Comparison of ENCODE assay signal across 23 cellular contexts in the genomic region with DNA sequence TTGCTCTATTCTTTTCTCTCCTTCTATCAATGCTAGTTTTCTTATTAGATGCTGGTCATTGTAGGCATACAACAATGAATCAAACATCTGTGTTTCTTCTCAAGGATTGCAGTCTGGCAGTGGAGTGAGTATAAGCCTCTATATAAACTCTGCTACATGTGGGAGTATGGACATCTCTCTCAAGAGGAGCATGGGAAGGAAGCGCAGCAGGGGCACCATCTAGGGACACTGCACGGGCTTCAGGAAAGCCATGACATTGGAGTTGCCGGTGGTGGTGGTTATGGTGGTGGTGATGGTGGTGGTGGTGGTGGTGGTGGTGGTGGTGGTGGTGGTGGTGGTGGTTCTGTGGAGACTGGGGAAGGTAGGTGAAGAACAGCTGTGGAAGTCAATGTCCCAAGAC.
DNase-seq lines count a peak whose midpoint lies in the region; ATAC-seq and TF ChIP-seq lines count a peak whose summit lies in the region.
"Had no signal": no experiment of that assay in that cellular context is flagged by ENCODE, and none has a peak within 500 bp of the region (broad histone marks: within the 10 kb centered on the region; RNA-seq: fewer than 3 reads in every experiment).

No MANE protein-coding gene starts in this region.

- RAD21 ChIA-PET in HCT116 (lab: Charles Lee; ENCODE audit: low non-redundant PET in 1 of 2, low total read pairs in 2 of 2, uncharacterized antibody in 2 of 2, unreplicated experiment in 2 of 2), result no interaction called here

- no peaks in the 10 kb centered on the region for H3K79me2 ChIP-seq in HCT116 (ENCODE audit: insufficient read depth, low read length)
- H3K79me2 ChIP-seq: parathyroid adenoma had no signal

- no peaks in the 10 kb centered on the region for H3K9me2 ChIP-seq in HCT116 (ENCODE audit: insufficient read depth)

- no peaks in the 10 kb centered on the region for H3K36me3 ChIP-seq in GM06990 (ENCODE audit: control insufficient read depth, insufficient read depth, low read length)
- H3K36me3 ChIP-seq in HCT116 (ENCODE audit: control insufficient read depth in 1 of 2, insufficient read depth in 2 of 2, low read length in 2 of 2), result no peaks in the 10 kb centered on the region
- H3K36me3 ChIP-seq in effector memory CD4-positive, alpha-beta T cell (ENCODE audit: control insufficient read depth, insufficient read depth, low read length), result no peaks in the 10 kb centered on the region
- H3K36me3 ChIP-seq in heart right ventricle, result no peaks in the 10 kb centered on the region
- H3K36me3 ChIP-seq: BE2C, gastroesophageal sphincter, transverse colon had no signal

- H3K4me2 ChIP-seq in HCT116 (ENCODE audit: low read length), result no peak overlapping the region

- 0 out of 2 replicates have a peak, but pooled peaks cover 1% of the 10 kb centered on the region for H3K27me3 ChIP-seq in GM06990 (replicated peaks; ENCODE audit: control insufficient read depth, insufficient read depth, low read length)
- H3K27me3 ChIP-seq in HCT116 (ENCODE audit: insufficient read depth, low read length), result peaks cover 7% of the 10 kb centered on the region; the same call in 1 of the 2 replicates
- H3K27me3 ChIP-seq in foreskin keratinocyte, result no peaks in the 10 kb centered on the region
- no peaks in the 10 kb centered on the region for H3K27me3 ChIP-seq in effector memory CD4-positive, alpha-beta T cell (replicated peaks; ENCODE audit: control insufficient read depth, insufficient read depth, low read length, poor library complexity, severe bottlenecking)
- peaks cover 0 to 19% (median 0%) of the 10 kb centered on the region in 7 donors for H3K27me3 ChIP-seq in heart right ventricle
- H3K27me3 ChIP-seq: BE2C, gastroesophageal sphincter, transverse colon had no signal

- ATAC-seq in HCT116, result peak; percentile 88
- no peak for ATAC-seq in foreskin keratinocyte
- ATAC-seq in HG03139 (IDR thresholded peaks at IDR 0.05; ENCODE audit: unreplicated experiment), result no peak
- ATAC-seq in heart right ventricle, result no peak
- ATAC-seq: activated CD8-positive, alpha-beta memory T cell treated with anti-CD3 and anti-CD28 coated beads, Interleukin-2, amount 10 ng/mL, durations not matched to agents 7 days and 5 days; activated naive CD8-positive, alpha-beta T cell treated with anti-CD3 and anti-CD28 coated beads, Interleukin-2, amount 50 U/mL, for 24 hours; gastroesophageal sphincter had no signal

- TF ChIP-seq POLR2A in HCT116 (IDR thresholded peaks at IDR 0.05; ENCODE audit: borderline replicate concordance, extremely low read depth, insufficient read depth, insufficient read length), result no peak

- H3K9me3 ChIP-seq in HCT116 (ENCODE audit: control insufficient read depth in 1 of 2, insufficient read depth in 1 of 2, low read depth in 1 of 2, low read length in 2 of 2) (no peaks in the 10 kb centered on the region), heart right ventricle (no peaks in the 10 kb centered on the region)
- no peaks in the 10 kb centered on the region for H3K9me3 ChIP-seq in effector memory CD4-positive, alpha-beta T cell (ENCODE audit: control insufficient read depth, low read length)
- H3K9me3 ChIP-seq: BE2C, gastroesophageal sphincter, transverse colon had no signal

- BruUV-seq in HCT116 (replicated peaks; lab: Mats Ljungman, UMichigan), result no TSS peak

- H3K4me3 ChIP-seq in GM06990 (replicated peaks; ENCODE audit: low read depth, low read length) (no peak overlapping the region), HCT116 (replicated peaks in 1 of 2; ENCODE audit: low read depth in 1 of 2, low read length in 2 of 2) (no peak overlapping the region), heart right ventricle (no peak overlapping the region)
- H3K4me3 ChIP-seq in effector memory CD4-positive, alpha-beta T cell (ENCODE audit: insufficient read depth, low read depth, low read length, poor library complexity, severe bottlenecking), result no peak overlapping the region
- H3K4me3 ChIP-seq: gastroesophageal sphincter, transverse colon had no signal

- TF ChIP-seq RAD21 in HCT116 (IDR thresholded peaks at IDR 0.05; ENCODE audit: low read depth), result peak; percentile 38; the same call in 1 of the 2 replicates

- no peak overlapping the region for H3K9ac ChIP-seq in HCT116 (ENCODE audit: low read length)
- H3K9ac ChIP-seq: parathyroid adenoma had no signal

- intact Hi-C loops in HCT116 (cut with micrococcal nuclease) (loop anchor here (2.0 kb wide), 1 partner anchor 177 kb away; no protein-coding TSS in a partner anchor), heart right ventricle (cut with DNase I) (no loop called here)

- no peak overlapping the region for H3K27ac ChIP-seq in HCT116 (ENCODE audit: low read depth, low read length)
- H3K27ac ChIP-seq in foreskin keratinocyte, result no peak overlapping the region
- H3K27ac ChIP-seq in effector memory CD4-positive, alpha-beta T cell (ENCODE audit: insufficient read depth, low read length, poor library complexity, severe bottlenecking), result no peak overlapping the region
- H3K27ac ChIP-seq in heart right ventricle, result no peak overlapping the region
- H3K27ac ChIP-seq: gastroesophageal sphincter, parathyroid adenoma, transverse colon had no signal

- H2AFZ ChIP-seq in HCT116 (ENCODE audit: low read depth, low read length, poor library complexity, severe bottlenecking), result no peak overlapping the region
- H2AFZ ChIP-seq: parathyroid adenoma had no signal

- WGBS in heart right ventricle, 2 donors, result 91 to 98% methylated on average over 3 of the region's 3 CpGs

- no peaks in the 10 kb centered on the region for H4K20me1 ChIP-seq in HCT116 (ENCODE audit: insufficient read depth)

- peak; percentile 34 for TF ChIP-seq CTCF in GM06990 (IDR thresholded peaks at IDR 0.05; ENCODE audit: insufficient read depth, low read length, poor library complexity, severe bottlenecking)
- peak; percentile 18 to 39 (median 36); a peak in 3 of 6 replicates for TF ChIP-seq CTCF in HCT116 (IDR thresholded peaks at IDR 0.05 in 2 of 3, conservative IDR thresholded peaks at IDR 0.05 in 1 of 3; ENCODE audit: borderline replicate concordance in 1 of 3, insufficient read depth in 1 of 3, low read depth in 2 of 3, low read length in 2 of 3)
- peak; percentile 25 for TF ChIP-seq CTCF in foreskin keratinocyte (conservative IDR thresholded peaks at IDR 0.05)
- no peak for TF ChIP-seq CTCF in heart right ventricle (IDR thresholded peaks at IDR 0.05)

- CTCF ChIA-PET in HCT116 (lab: Charles Lee), result no interaction called here

- POLR2A ChIA-PET in HCT116 (lab: Charles Lee), result no interaction called here

- H3K4me1 ChIP-seq in HCT116 (ENCODE audit: control insufficient read depth in 1 of 2, insufficient read depth in 2 of 2, low read length in 2 of 2) (no peaks in the 10 kb centered on the region), foreskin keratinocyte (no peaks in the 10 kb centered on the region), heart right ventricle (peaks cover 0 to 9% (median 0%) of the 10 kb centered on the region in 9 donors)
- no peaks in the 10 kb centered on the region for H3K4me1 ChIP-seq in effector memory CD4-positive, alpha-beta T cell (ENCODE audit: control insufficient read depth, insufficient read depth, low read length, poor library complexity, severe bottlenecking)
- H3K4me1 ChIP-seq: gastroesophageal sphincter, parathyroid adenoma, transverse colon had no signal

- DNase-seq in GM06990 (ENCODE audit: extremely low read depth, insufficient read length) (no peak), HCT116 (ENCODE audit: low read depth, low spot score) (no peak), RPMI8226 (peak; percentile 19), foreskin keratinocyte (no peak), heart right ventricle (no peak)
- DNase-seq in effector memory CD4-positive, alpha-beta T cell, result no peak
- DNase-seq: activated CD4-positive, alpha-beta T cell treated with anti-CD3 and anti-CD28 coated beads for 4 hours; activated CD8-positive, alpha-beta memory T cell treated with anti-CD3 and anti-CD28 coated beads, Interleukin-2, amount 10 ng/mL, durations not matched to agents 7 days and 5 days; activated effector memory CD4-positive, alpha-beta T cell treated with Interleukin-2 at 50 U/mL for 16 hours; activated naive CD8-positive, alpha-beta T cell treated with anti-CD3 and anti-CD28 coated beads, Interleukin-2, amount 50 U/mL, for 24 hours; BE2C; dermis blood vessel endothelial cell; HCEC 1CT; KBM-7; naive B cell; NCI-H2171; NCI-H774; stimulated activated CD4-positive, alpha-beta T cell treated with anti-CD3 and anti-CD28 coated beads, Interleukin-1b, Interleukin-23, amount 100 ng/mL, for 48 hours; stimulated activated naive CD4-positive, alpha-beta T cell treated with Interleukin-2 at 50 U/mL for 16 hours; transverse colon had no signal

TF ChIP-seq in HCT116, 20 proteins besides CTCF, POLR2A, EP300 and RAD21:
- no peak for TF ChIP-seq EZH2 (IDR thresholded peaks at IDR 0.05)
- no peak for TF ChIP-seq MAX (IDR thresholded peaks at IDR 0.05)
- TF ChIP-seq CBX3 (IDR thresholded peaks at IDR 0.05; ENCODE audit: low read depth), result no peak
- TF ChIP-seq EGR1 (IDR thresholded peaks at IDR 0.05; ENCODE audit: low read depth), result no peak
- TF ChIP-seq ATF3 (IDR thresholded peaks at IDR 0.05), result no peak
- no peak for TF ChIP-seq JUND (IDR thresholded peaks at IDR 0.05)
- TF ChIP-seq ZFX (IDR thresholded peaks at IDR 0.05), result no peak
- TF ChIP-seq SIN3A (IDR thresholded peaks at IDR 0.05; ENCODE audit: low read depth), result no peak

Comparison
In these comparisons a context has a peak if more than half of its experiments do, and no peak if none do; other contexts are left out.
1. CTCF ChIP-seq: peak in GM06990 (single experiment), HCT116 (3 of 3) and foreskin keratinocyte (single experiment); none in heart right ventricle (0 of 9).